10 cellular contexts compared by ENCODE assay signal in the genomic region with DNA sequence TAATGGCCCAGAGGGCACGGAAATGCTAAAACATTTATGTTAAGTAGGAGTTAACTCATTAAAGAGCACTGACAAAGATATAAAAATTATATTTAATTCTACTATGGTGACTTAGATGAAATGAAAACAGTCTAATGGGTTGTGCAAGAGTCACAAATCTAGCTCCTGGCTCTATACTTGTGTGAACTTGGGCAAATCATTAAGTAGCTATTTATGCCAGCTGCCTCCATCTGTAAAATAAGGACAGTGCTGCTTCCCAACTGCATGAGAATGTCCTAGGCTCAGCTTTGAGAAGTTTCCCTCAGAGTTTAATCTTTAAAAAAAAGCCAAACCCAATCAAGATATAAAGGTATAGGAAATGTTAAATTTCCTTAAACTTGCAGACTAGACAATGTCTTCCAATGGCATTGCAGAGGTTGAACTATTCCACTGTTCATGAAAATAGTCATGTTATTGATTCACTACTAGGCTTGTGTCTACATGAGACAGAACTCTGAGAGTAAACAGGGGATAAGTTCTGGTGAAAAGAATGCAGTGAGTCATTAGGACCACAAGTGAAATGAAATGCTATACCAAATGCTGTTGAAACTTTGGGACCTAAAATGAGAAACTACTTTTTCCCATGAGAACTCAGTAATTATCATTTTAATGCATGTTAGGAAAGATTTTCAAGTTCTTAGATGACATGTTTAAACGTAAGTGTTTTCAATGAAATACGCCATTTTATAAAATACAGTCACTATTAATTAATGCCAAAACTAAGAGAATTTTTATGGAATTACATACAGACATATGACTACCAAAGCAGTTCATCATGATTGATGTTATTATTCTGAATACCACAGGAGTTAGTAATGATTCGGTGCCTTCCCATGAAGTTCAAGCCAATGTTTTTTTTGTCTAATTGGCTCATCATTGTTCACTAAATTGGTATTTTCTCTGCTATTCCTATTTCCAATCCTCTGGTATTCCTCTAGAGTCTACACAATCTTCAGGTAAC.
DNase-seq lines count a peak whose midpoint lies in the region; ATAC-seq, FAIRE-seq and TF ChIP-seq lines count a peak whose summit lies in the region.
"Had no signal": no experiment of that assay in that cellular context is flagged by ENCODE, and none has a peak within 500 bp of the region (broad histone marks: within the 10 kb centered on the region; RNA-seq: fewer than 3 reads in every experiment).

No MANE protein-coding gene starts in this region.

- peak overlapping the region; percentile 96 for H3K27ac ChIP-seq in epithelial cell of prostate
- H3K27ac ChIP-seq in CD4-positive, alpha-beta T cell (ENCODE audit: low read depth, low read length): no peak overlapping the region

- peaks cover 17% of the 10 kb centered on the region for H3K4me1 Mint-ChIP-seq in CD4-positive, alpha-beta T cell (ENCODE audit: low read depth)

- H3K27me3 ChIP-seq in CD4-positive, alpha-beta T cell (ENCODE audit: control insufficient read depth, insufficient read depth, low read length): no peaks in the 10 kb centered on the region

- CTCF ChIA-PET in CD4-positive, alpha-beta T cell (lab: Charles Lee): no interaction called here

- DNase-seq in GM18507 (ENCODE audit: extremely low spot score, insufficient read length, low read depth) (no peak), OCI-M1 (lab: John Stamatoyannopoulos, UW) (peak; percentile 84), epithelial cell of prostate (ENCODE audit: low read depth, low spot score) (peak; percentile 88), skeletal muscle cell (ENCODE audit: low read depth) (peak; percentile 91), SKM-1 treated with dmso at 0.1 percent for 144 hours (lab: John Stamatoyannopoulos, UW; ENCODE audit: unreplicated experiment) (no peak)
- no peak for DNase-seq in CD4-positive, alpha-beta T cell
- DNase-seq: effector CD4-positive, alpha-beta T cell; natural killer cell had no signal

- H3K36me3 Mint-ChIP-seq in CD4-positive, alpha-beta T cell (ENCODE audit: low read depth): no peaks in the 10 kb centered on the region
- H3K36me3 Mint-ChIP-seq: natural killer cell had no signal

- no peaks in the 10 kb centered on the region for H3K9me3 Mint-ChIP-seq in CD4-positive, alpha-beta T cell
- H3K9me3 Mint-ChIP-seq: natural killer cell had no signal

- no peak for ATAC-seq in GM18520 (IDR thresholded peaks at IDR 0.05; ENCODE audit: unreplicated experiment)
- no peak for ATAC-seq in HG02973 (IDR thresholded peaks at IDR 0.05; ENCODE audit: unreplicated experiment)
- no peak for ATAC-seq in CD4-positive, alpha-beta T cell (ENCODE audit: poor library complexity)
- ATAC-seq: natural killer cell had no signal

- TF ChIP-seq CTCF in CD4-positive, alpha-beta T cell (IDR thresholded peaks at IDR 0.05): no peak

- no peak overlapping the region for H3K27ac Mint-ChIP-seq in CD4-positive, alpha-beta T cell
- H3K27ac Mint-ChIP-seq: natural killer cell had no signal

- POLR2A ChIA-PET in CD4-positive, alpha-beta T cell (lab: Charles Lee): no interaction called here

- no peaks in the 10 kb centered on the region for H3K27me3 Mint-ChIP-seq in CD4-positive, alpha-beta T cell

- H3K4me3 ChIP-seq in skeletal muscle cell (ENCODE audit: low read depth, low read length): no peak overlapping the region

- no peaks in the 10 kb centered on the region for H3K9me3 ChIP-seq in CD4-positive, alpha-beta T cell (ENCODE audit: control insufficient read depth, low read length)

- H3K4me3 Mint-ChIP-seq in CD4-positive, alpha-beta T cell: no peak overlapping the region
- H3K4me3 Mint-ChIP-seq: natural killer cell had no signal

- peak; percentile 36 for FAIRE-seq in GM18507 (lab: Jason Lieb, UNC)

- intact Hi-C loops in CD4-positive, alpha-beta T cell (cut with DNase I, micrococcal nuclease): no loop called here

Comparison
In these comparisons a context has a peak if more than half of its experiments do, and no peak if none do; other contexts are left out.
1. DNase-seq: peak in OCI-M1 (single experiment), epithelial cell of prostate (single experiment) and skeletal muscle cell (single experiment); none in GM18507 (single experiment), SKM-1 treated with dmso at 0.1 percent for 144 hours (single experiment) and CD4-positive, alpha-beta T cell (0 of 10).